Comparison of ENCODE assay signal across 19 cellular contexts in genomic region chr11:12810497-12810896, GRCh38.
A peak's percentile ranks its signal among the peaks of the same experiment; 100 is the strongest.
DNase-seq lines count a peak whose midpoint lies in the region; ATAC-seq and TF ChIP-seq lines count a peak whose summit lies in the region.
"Had no signal": no experiment of that assay in that cellular context is flagged by ENCODE, and none has a peak within 500 bp of the region (broad histone marks: within the 10 kb centered on the region; RNA-seq: fewer than 3 reads in every experiment).

No MANE protein-coding gene starts in this region.

- intact Hi-C loops in psoas muscle (cut with DNase I): loop anchor here (5.0 to 10.0 kb wide), 3 partner anchors 66 to 133 kb away; no protein-coding TSS in a partner anchor

- ATAC-seq in psoas muscle: no peak
- no peak for ATAC-seq in GM18909 (IDR thresholded peaks at IDR 0.05; ENCODE audit: poor library complexity, unreplicated experiment)
- ATAC-seq: mucosa of descending colon, Panc1 had no signal

- peak overlapping the region; percentile 2 for H3K27ac ChIP-seq in WERI-Rb-1
- peak overlapping the region; percentile 53 for H3K27ac ChIP-seq in psoas muscle
- H3K27ac ChIP-seq: adrenal gland; BLaER1 treated with 17β-estradiol and CSF1 and Interleukin-3, amounts not matched to agents 10 nM and 100 nM had no signal

- H3K27me3 ChIP-seq in WERI-Rb-1 (ENCODE audit: insufficient read depth, low read depth, severe bottlenecking) (no peaks in the 10 kb centered on the region), psoas muscle (ENCODE audit: insufficient read depth in 3 of 3, low read length in 2 of 3) (no peaks in the 10 kb centered on the region)
- H3K27me3 ChIP-seq: adrenal gland had no signal

- H3K9me3 ChIP-seq in WERI-Rb-1 (ENCODE audit: severe bottlenecking): no peaks in the 10 kb centered on the region
- no peaks in the 10 kb centered on the region for H3K9me3 ChIP-seq in psoas muscle
- H3K9me3 ChIP-seq: adrenal gland; BLaER1 treated with 17β-estradiol and CSF1 and Interleukin-3, amounts not matched to agents 10 nM and 100 nM; mucosa of descending colon had no signal

- no peaks in the 10 kb centered on the region; the same call in 1 of the 2 replicates for H3K36me3 ChIP-seq in WERI-Rb-1
- no peaks in the 10 kb centered on the region for H3K36me3 ChIP-seq in psoas muscle (ENCODE audit: insufficient read depth in 1 of 2, low read depth in 1 of 2)
- H3K36me3 ChIP-seq: adrenal gland; BLaER1 treated with 17β-estradiol and CSF1 and Interleukin-3, amounts not matched to agents 10 nM and 100 nM had no signal

- peaks cover 66% of the 10 kb centered on the region for H3K4me1 ChIP-seq in psoas muscle

- WGBS in psoas muscle, 3 donors: 30 to 39% (median 34%) methylated on average over 6 of the region's 6 CpGs

- TF ChIP-seq CTCF in WERI-Rb-1 (IDR thresholded peaks at IDR 0.05; ENCODE audit: low read depth, low read length) (no peak), fibroblast of mammary gland (conservative IDR thresholded peaks at IDR 0.05; ENCODE audit: control insufficient read depth, insufficient read depth, low read depth, low read length) (no peak), psoas muscle (IDR thresholded peaks at IDR 0.05) (no peak)

- no peak overlapping the region for H3K4me3 ChIP-seq in WERI-Rb-1 (ENCODE audit: low read depth, low read length)
- H3K4me3 ChIP-seq in fibroblast of mammary gland (ENCODE audit: control insufficient read depth, low read depth, low read length): no peak overlapping the region
- no peak overlapping the region for H3K4me3 ChIP-seq in psoas muscle
- H3K4me3 ChIP-seq: adrenal gland; BLaER1 treated with 17β-estradiol and CSF1 and Interleukin-3, amounts not matched to agents 10 nM and 100 nM; mucosa of descending colon had no signal

- DNase-seq in GM03348 (ENCODE audit: low spot score): peak; percentile 42
- DNase-seq in WERI-Rb-1: no peak
- peak; percentile 72 for DNase-seq in fibroblast of mammary gland (ENCODE audit: low read depth)
- DNase-seq in psoas muscle: no peak
- DNase-seq in hippocampal formation (lab: John Stamatoyannopoulos, UW): no peak
- DNase-seq in NCI-H526 (lab: John Stamatoyannopoulos, UW): no peak
- DNase-seq in COLO668 (lab: John Stamatoyannopoulos, UW; ENCODE audit: unreplicated experiment): no peak
- DNase-seq: activated CD4-positive, alpha-beta T cell treated with anti-CD3 and anti-CD28 coated beads, Interleukin-2, amount 10 ng/mL, durations not matched to agents 24 days and 14 days; activated T-cell treated with anti-CD3 and anti-CD28 coated beads, Interleukin-2, amount 50 U/mL, for 48 hours; dermis blood vessel endothelial cell; Kasumi-1; mucosa of descending colon; NCI-H187 treated with DMSO at 0.1 percent for 48 hours; NCI-H69; posterior cingulate gyrus had no signal

Comparison
In these comparisons a context has a peak if more than half of its experiments do, and no peak if none do; other contexts are left out.
1. DNase-seq: peak in GM03348 (single experiment) and fibroblast of mammary gland (single experiment); none in WERI-Rb-1 (single experiment), psoas muscle (0 of 2), hippocampal formation (0 of 2), NCI-H526 (0 of 2) and COLO668 (single experiment).